ENCODE assay signal across 21 cellular contexts in genomic region chr5:134447815-134448520, GRCh38.
"Had no signal": no experiment of that assay in that cellular context is flagged by ENCODE, and none has a peak within 500 bp of the region (broad histone marks: within the 10 kb centered on the region; RNA-seq: fewer than 3 reads in every experiment).

No MANE protein-coding gene starts in this region.

- DNase-seq: activated CD4-positive, alpha-beta memory T cell treated with anti-CD3 and anti-CD28 coated beads for 36 hours; activated CD4-positive, alpha-beta T cell treated with anti-CD3 and anti-CD28 coated beads for 4 hours; activated T-cell treated with anti-CD3 and anti-CD28 coated beads for 4 hours; anterior cingulate cortex; colonic mucosa; erythroblast; head of caudate nucleus; immature natural killer cell; kidney glomerular epithelial cell; left ventricle myocardium superior; mesendoderm; nucleus accumbens; SW 1271; T-helper 2 cell; transverse colon had no signal

- H3K27me3 Mint-ChIP-seq: activated CD4-positive, alpha-beta memory T cell treated with anti-CD3 and anti-CD28 coated beads for 36 hours; central memory CD8-positive, alpha-beta T cell; natural killer cell treated with Interleukin-12 subunit alpha and Interleukin-12 subunit beta and Interleukin-15 and Interleukin-18, amount 100 ng/mL, for 72 hours; stimulated activated naive CD8-positive, alpha-beta T cell treated with anti-CD3 and anti-CD28 coated beads, Interleukin-15, Interleukin-2, amounts not matched to agents 100 ng/mL and 50 ng/mL, for 24 hours had no signal

- H3K27ac Mint-ChIP-seq: activated CD4-positive, alpha-beta memory T cell treated with anti-CD3 and anti-CD28 coated beads for 36 hours; natural killer cell treated with Interleukin-12 subunit alpha and Interleukin-12 subunit beta and Interleukin-15 and Interleukin-18, amount 100 ng/mL, for 72 hours; stimulated activated naive CD8-positive, alpha-beta T cell treated with anti-CD3 and anti-CD28 coated beads, Interleukin-15, Interleukin-2, amounts not matched to agents 100 ng/mL and 50 ng/mL, for 24 hours had no signal

- H3K36me3 Mint-ChIP-seq: activated CD4-positive, alpha-beta memory T cell treated with anti-CD3 and anti-CD28 coated beads for 36 hours; brain; immature natural killer cell; natural killer cell treated with Interleukin-12 subunit alpha and Interleukin-12 subunit beta and Interleukin-15 and Interleukin-18, amount 100 ng/mL, for 72 hours had no signal

- H3K4me1 ChIP-seq: colonic mucosa, vagina had no signal

- H3K9me3 Mint-ChIP-seq: activated CD4-positive, alpha-beta memory T cell treated with anti-CD3 and anti-CD28 coated beads for 36 hours; brain; central memory CD8-positive, alpha-beta T cell; immature natural killer cell; stimulated activated naive CD8-positive, alpha-beta T cell treated with anti-CD3 and anti-CD28 coated beads, Interleukin-15, Interleukin-2, amounts not matched to agents 100 ng/mL and 50 ng/mL, for 24 hours had no signal

- H3K4me3 Mint-ChIP-seq: activated CD4-positive, alpha-beta memory T cell treated with anti-CD3 and anti-CD28 coated beads for 36 hours; brain; central memory CD8-positive, alpha-beta T cell; immature natural killer cell; natural killer cell treated with Interleukin-12 subunit alpha and Interleukin-12 subunit beta and Interleukin-15 and Interleukin-18, amount 100 ng/mL, for 72 hours; stimulated activated naive CD8-positive, alpha-beta T cell treated with anti-CD3 and anti-CD28 coated beads, Interleukin-15, Interleukin-2, amounts not matched to agents 100 ng/mL and 50 ng/mL, for 24 hours had no signal

- H3K4me3 ChIP-seq: colonic mucosa, suprapubic skin, transverse colon, vagina had no signal

- H3K27ac ChIP-seq: colonic mucosa, suprapubic skin, transverse colon, vagina had no signal

- H3K36me3 ChIP-seq: colonic mucosa, suprapubic skin, transverse colon, vagina had no signal

- H3K27me3 ChIP-seq: colonic mucosa, suprapubic skin, transverse colon, vagina had no signal

- ATAC-seq: left ventricle myocardium superior; natural killer cell treated with Interleukin-12 subunit alpha and Interleukin-12 subunit beta and Interleukin-15 and Interleukin-18, amount 100 ng/mL, for 72 hours had no signal

- H3K9me3 ChIP-seq: colonic mucosa, suprapubic skin, transverse colon, vagina had no signal
